8 cellular contexts compared by ENCODE assay signal in genomic region chr13:32538234-32538620, GRCh38. TPM values are rescaled to one million over a fixed set of nuclear protein-coding genes. Genes with fewer than 3 reads are reported as not detected.
DNase-seq lines count a peak whose midpoint lies in the region; ATAC-seq and FAIRE-seq lines count a peak whose summit lies in the region.

No MANE protein-coding gene starts in this region.

- peaks cover 50% of the 10 kb centered on the region for H3K4me1 ChIP-seq in CD4-positive, CD25-positive, alpha-beta regulatory T cell (ENCODE audit: control insufficient read depth, insufficient read depth, low read length, poor library complexity, severe bottlenecking)
- H3K4me1 ChIP-seq in esophagus (ENCODE audit: control insufficient read depth in 2 of 2, insufficient read depth in 2 of 2, low read length in 1 of 2), result no peaks in the 10 kb centered on the region
- peaks cover 37 to 43% of the 10 kb centered on the region in 2 donors for H3K4me1 ChIP-seq in naive thymus-derived CD4-positive, alpha-beta T cell (ENCODE audit: control insufficient read depth in 2 of 2, insufficient read depth in 2 of 2, low read length in 2 of 2)

- WGBS in esophagus, 2 donors, result 0% methylated on average over 20 of the region's 20 CpGs

- H3K36me3 Mint-ChIP-seq in CD4-positive, CD25-positive, alpha-beta regulatory T cell, result peaks cover 33% of the 10 kb centered on the region
- peaks cover 21 to 36% (median 32%) of the 10 kb centered on the region in 5 donors for H3K36me3 Mint-ChIP-seq in naive thymus-derived CD4-positive, alpha-beta T cell

- no peak for DNase-seq in CD4-positive, CD25-positive, alpha-beta regulatory T cell
- DNase-seq in SW480 (ENCODE audit: low spot score) (peak; percentile 71), RCC 7860 (ENCODE audit: low spot score) (no peak)
- DNase-seq in naive thymus-derived CD4-positive, alpha-beta T cell, result peak in 1 of 9 donors; percentile 73
- no peak for DNase-seq in central memory CD4-positive, alpha-beta T cell

- H3K27ac ChIP-seq in CD4-positive, CD25-positive, alpha-beta regulatory T cell (ENCODE audit: insufficient read depth, low read length, poor library complexity, severe bottlenecking), result peak overlapping the region; percentile 97
- peak overlapping the region; percentile 88 to 93 for H3K27ac ChIP-seq in esophagus (ENCODE audit: low read depth in 2 of 2, low read length in 1 of 2)
- peak overlapping the region; percentile 96 for H3K27ac ChIP-seq in naive thymus-derived CD4-positive, alpha-beta T cell (ENCODE audit: low read depth, low read length)

- POLR2A ChIA-PET in naive thymus-derived CD4-positive, alpha-beta T cell (lab: Charles Lee), result interaction anchor here (0.6 to 2.4 kb wide), 12 partner anchors 11 to 1005 kb away, joined by 3 to 26 read pairs (median 3); partner anchors contain the start of genes BRCA2, N4BP2L1 and ZAR1L

- H3K4me3 ChIP-seq in CD4-positive, CD25-positive, alpha-beta regulatory T cell (ENCODE audit: low read depth, low read length), result peak overlapping the region; percentile 99
- peak overlapping the region; percentile 79 to 95 for H3K4me3 ChIP-seq in esophagus (ENCODE audit: low read depth in 1 of 2, low read length in 2 of 2)
- H3K4me3 ChIP-seq in naive thymus-derived CD4-positive, alpha-beta T cell (ENCODE audit: low read length), result peak overlapping the region; percentile 78

- peaks cover 0 to 2% (median 0%) of the 10 kb centered on the region in 7 donors for H3K9me3 Mint-ChIP-seq in CD4-positive, CD25-positive, alpha-beta regulatory T cell
- peaks cover 0 to 5% (median 0%) of the 10 kb centered on the region in 11 donors for H3K9me3 Mint-ChIP-seq in naive thymus-derived CD4-positive, alpha-beta T cell

- peak overlapping the region; percentile 98 to 100 (median 100) for H3K4me3 Mint-ChIP-seq in CD4-positive, CD25-positive, alpha-beta regulatory T cell
- peak overlapping the region; percentile 94 to 100 (median 100) for H3K4me3 Mint-ChIP-seq in naive thymus-derived CD4-positive, alpha-beta T cell

- peak; percentile 73 to 76 for ATAC-seq in CD4-positive, CD25-positive, alpha-beta regulatory T cell (ENCODE audit: low read depth in 2 of 2)
- ATAC-seq in GM19035 (IDR thresholded peaks at IDR 0.05; ENCODE audit: unreplicated experiment) (peak; percentile 84), HG03103 (IDR thresholded peaks at IDR 0.05; ENCODE audit: low read depth, unreplicated experiment) (peak; percentile 69)
- ATAC-seq in naive thymus-derived CD4-positive, alpha-beta T cell, result peak; percentile 79

- peaks cover 25% of the 10 kb centered on the region for H3K27me3 Mint-ChIP-seq in CD4-positive, CD25-positive, alpha-beta regulatory T cell
- peaks cover 0 to 11% (median 3%) of the 10 kb centered on the region in 5 donors for H3K27me3 Mint-ChIP-seq in naive thymus-derived CD4-positive, alpha-beta T cell

- peaks cover 5% of the 10 kb centered on the region for H3K27me3 ChIP-seq in CD4-positive, CD25-positive, alpha-beta regulatory T cell (ENCODE audit: control insufficient read depth, insufficient read depth, low read length)
- no peaks in the 10 kb centered on the region for H3K27me3 ChIP-seq in esophagus (ENCODE audit: control insufficient read depth in 1 of 2, insufficient read depth in 2 of 2, low read length in 2 of 2)
- H3K27me3 ChIP-seq in naive thymus-derived CD4-positive, alpha-beta T cell (ENCODE audit: control insufficient read depth in 2 of 2, insufficient read depth in 2 of 2, low read length in 2 of 2), result no peaks in the 10 kb centered on the region

- intact Hi-C loops in naive thymus-derived CD4-positive, alpha-beta T cell (cut with micrococcal nuclease), result loop anchor here (1.0 to 10.0 kb wide), 23 partner anchors 48 to 1376 kb away; partner anchors contain the start of genes BRCA2 (in 2 of the 2), PDS5B (in 2 of the 2), RFC3 (in 2 of the 2) and ZAR1L (in 2 of the 2)

- no peaks in the 10 kb centered on the region for H3K9me3 ChIP-seq in CD4-positive, CD25-positive, alpha-beta regulatory T cell (ENCODE audit: control insufficient read depth in 2 of 2, low read length in 2 of 2)
- no peaks in the 10 kb centered on the region for H3K9me3 ChIP-seq in esophagus (ENCODE audit: control insufficient read depth in 2 of 2, insufficient read depth in 1 of 2, low read depth in 1 of 2, low read length in 1 of 2)
- no peaks in the 10 kb centered on the region for H3K9me3 ChIP-seq in naive thymus-derived CD4-positive, alpha-beta T cell (ENCODE audit: control insufficient read depth in 2 of 3, low read length in 3 of 3)

- peaks cover 22% of the 10 kb centered on the region for H3K36me3 ChIP-seq in CD4-positive, CD25-positive, alpha-beta regulatory T cell (ENCODE audit: control insufficient read depth, insufficient read depth, low read length)
- H3K36me3 ChIP-seq in esophagus (ENCODE audit: control insufficient read depth in 2 of 2, insufficient read depth in 2 of 2, low read length in 1 of 2), result no peaks in the 10 kb centered on the region
- H3K36me3 ChIP-seq in naive thymus-derived CD4-positive, alpha-beta T cell (ENCODE audit: control insufficient read depth in 2 of 3, insufficient read depth in 3 of 3, low read length in 3 of 3), result peaks cover under 1 to 17% (median 5%) of the 10 kb centered on the region in 3 experiments

- H3K27ac Mint-ChIP-seq in CD4-positive, CD25-positive, alpha-beta regulatory T cell, result peak overlapping the region; percentile 100
- H3K27ac Mint-ChIP-seq in naive thymus-derived CD4-positive, alpha-beta T cell, result peak overlapping the region; percentile 99 to 100 (median 100)

- CTCF ChIA-PET in naive thymus-derived CD4-positive, alpha-beta T cell (lab: Charles Lee), result interaction anchor here (0.6 to 1.1 kb wide), 2 partner anchors 18 to 47 kb away, joined by 3 to 6 read pairs; no protein-coding TSS in a partner anchor

- H3K4me1 Mint-ChIP-seq in CD4-positive, CD25-positive, alpha-beta regulatory T cell, result peaks cover 22 to 55% (median 44%) of the 10 kb centered on the region in 4 donors
- peaks cover 38 to 61% (median 56%) of the 10 kb centered on the region in 7 donors for H3K4me1 Mint-ChIP-seq in naive thymus-derived CD4-positive, alpha-beta T cell

- FAIRE-seq in RCC 7860 (lab: Jason Lieb, UNC), result no peak

RNA-seq across cellular contexts. Expression of gene N4BP2L2, which starts 0.4 kb away (rescaled TPM):
- total RNA-seq in CD4-positive, CD25-positive, alpha-beta regulatory T cell, result 242 TPM
- 100 to 1,000 TPM; 161 to 214 (median 193) TPM for polyA plus RNA-seq in CD4-positive, CD25-positive, alpha-beta regulatory T cell
- polyA plus RNA-seq in esophagus, result 10 to 100 TPM; 30.7 to 37.5 TPM
- total RNA-seq in naive thymus-derived CD4-positive, alpha-beta T cell, result 100 to 1,000 TPM; 136 to 358 (median 226) TPM
- 100 to 1,000 TPM; 129 to 204 TPM for polyA plus RNA-seq in naive thymus-derived CD4-positive, alpha-beta T cell

RNA-seq across cellular contexts. Expression of gene PDS5B, which starts 48.0 kb away (rescaled TPM):
- total RNA-seq in CD4-positive, CD25-positive, alpha-beta regulatory T cell, result 51.4 TPM
- polyA plus RNA-seq in CD4-positive, CD25-positive, alpha-beta regulatory T cell, result 10 to 100 TPM; 28.6 to 37.4 (median 32.1) TPM
- polyA plus RNA-seq in esophagus, result 1 to 10 TPM; 2.5 to 3.8 TPM
- total RNA-seq in naive thymus-derived CD4-positive, alpha-beta T cell, result 10 to 100 TPM; 43.3 to 68.0 (median 52.1) TPM
- 10 to 100 TPM; 36.0 to 37.2 TPM for polyA plus RNA-seq in naive thymus-derived CD4-positive, alpha-beta T cell

Comparison
In these comparisons a context has a peak if more than half of its experiments do, and no peak if none do; other contexts are left out.
1. RNA of gene PDS5B, which starts 48.0 kb away (polyA plus RNA-seq): 36.0 to 37.2 TPM in naive thymus-derived CD4-positive, alpha-beta T cell and 28.6 to 37.4 TPM in CD4-positive, CD25-positive, alpha-beta regulatory T cell; 2.5 to 3.8 TPM in esophagus; every median in the first group is over 4 times any median in the second.
2. Peak in every context shown above with its lines, with median percentiles within 50 percentile points of each other: ATAC-seq, H3K27ac ChIP-seq and H3K4me3 ChIP-seq.